In genomic region chr7:141872931-141873330, GRCh38 we compare ENCODE assay signal across 21 cellular contexts.
A peak's percentile ranks its signal among the peaks of the same experiment; 100 is the strongest.
DNase-seq lines count a peak whose midpoint lies in the region; ATAC-seq lines count a peak whose summit lies in the region.
"Had no signal": no experiment of that assay in that cellular context is flagged by ENCODE, and none has a peak within 500 bp of the region (broad histone marks: within the 10 kb centered on the region; RNA-seq: fewer than 3 reads in every experiment).

No MANE protein-coding gene starts in this region.

- peak; percentile 16 for DNase-seq in NAMALWA (ENCODE audit: low spot score)
- DNase-seq in stimulated activated CD4-positive, alpha-beta T cell treated with anti-CD3 and anti-CD28 coated beads, Interleukin-15, amount 100 ng/mL, for 24 hours = no peak
- no peak for DNase-seq in iPS-NIHi11 (ENCODE audit: low spot score)
- DNase-seq: C1 segment of cervical spinal cord; CD8-positive, alpha-beta memory T cell; EL; GF-D8; NCI-H1092 treated with DMSO at 0.1 percent for 48 hours; NCI-H146; NCI-H2029 treated with DMSO at 0.1 percent for 48 hours; NCI-H226; NCI-H510A treated with DMSO at 0.1 percent for 48 hours; NCI-H748 treated with DMSO at 0.1 percent for 48 hours; Right ventricle myocardium superior had no signal

- ATAC-seq in GM18867 (IDR thresholded peaks at IDR 0.05; ENCODE audit: unreplicated experiment) (peak; percentile 73), HG02884 (IDR thresholded peaks at IDR 0.05; ENCODE audit: unreplicated experiment) (peak; percentile 49), HG03521 (IDR thresholded peaks at IDR 0.05; ENCODE audit: unreplicated experiment) (no peak), HG03571 (IDR thresholded peaks at IDR 0.05; ENCODE audit: unreplicated experiment) (no peak)
- ATAC-seq: GM23338, HepG2, K562 had no signal

Comparison
In these comparisons a context has a peak if more than half of its experiments do, and no peak if none do; other contexts are left out.
1. ATAC-seq: peak in GM18867 (single experiment) and HG02884 (single experiment); none in HG03521 (single experiment) and HG03571 (single experiment).